Comparison of ENCODE assay signal across 8 cellular contexts in genomic region chr7:43582503-43583423, GRCh38. TPM values are rescaled to one million over a fixed set of nuclear protein-coding genes. Genes with fewer than 3 reads are reported as not detected.
DNase-seq lines count a peak whose midpoint lies in the region; ATAC-seq and TF ChIP-seq lines count a peak whose summit lies in the region.

Gene STK17A (plus strand): TSS chr7:43583108. CDS start chr7:43583244, 136 bp downstream.

- peaks cover 39% of the 10 kb centered on the region for H3K4me1 Mint-ChIP-seq in activated naive CD8-positive, alpha-beta T cell treated with anti-CD3 and anti-CD28 coated beads, Interleukin-2, amount 50 U/mL, for 24 hours

- H3K27ac Mint-ChIP-seq in activated naive CD8-positive, alpha-beta T cell treated with anti-CD3 and anti-CD28 coated beads, Interleukin-2, amount 50 U/mL, for 24 hours, result peak within 1 kb of the TSS; percentile 96

- no peaks in the 10 kb centered on the region for H3K36me3 Mint-ChIP-seq in activated naive CD8-positive, alpha-beta T cell treated with anti-CD3 and anti-CD28 coated beads, Interleukin-2, amount 50 U/mL, for 24 hours (ENCODE audit: low read depth)

- TF ChIP-seq POLR2A in heart left ventricle (IDR thresholded peaks at IDR 0.05) (peak in 1 of 2 donors; percentile 92), upper lobe of left lung (IDR thresholded peaks at IDR 0.05) (peak in 3 of 4 donors; percentile 77 to 95 (median 92))

- H3K27me3 ChIP-seq in heart left ventricle, result peaks cover 0 to 11% (median 0%) of the 10 kb centered on the region in 9 donors
- no peaks in the 10 kb centered on the region for H3K27me3 ChIP-seq in upper lobe of left lung

- no peaks in the 10 kb centered on the region for H3K9me3 Mint-ChIP-seq in activated naive CD8-positive, alpha-beta T cell treated with anti-CD3 and anti-CD28 coated beads, Interleukin-2, amount 50 U/mL, for 24 hours

- peak; percentile 78 for ATAC-seq in HG02642 (IDR thresholded peaks at IDR 0.05; ENCODE audit: poor library complexity, unreplicated experiment)
- ATAC-seq in activated naive CD8-positive, alpha-beta T cell treated with anti-CD3 and anti-CD28 coated beads, Interleukin-2, amount 50 U/mL, for 24 hours, result peak; percentile 84
- ATAC-seq in heart left ventricle, result peak; percentile 92 to 99 (median 94)
- ATAC-seq in upper lobe of left lung (ENCODE audit: low FRiP score in 2 of 2), result peak; percentile 98 to 99

- H3K27me3 Mint-ChIP-seq in activated naive CD8-positive, alpha-beta T cell treated with anti-CD3 and anti-CD28 coated beads, Interleukin-2, amount 50 U/mL, for 24 hours, result peaks cover 15% of the 10 kb centered on the region

- intact Hi-C loops in heart left ventricle (cut with DNase I), result loop anchor here (1.0 to 10.0 kb wide), 20 partner anchors 45 to 372 kb away; partner anchors contain the start of gene COA1 (in 2 of the 10)
- intact Hi-C loops in posterior cingulate gyrus (cut with DNase I), result loop anchor here (1.0 to 5.0 kb wide), 4 partner anchors 70 to 257 kb away; partner anchors contain the start of gene COA1

- H3K27ac ChIP-seq in heart left ventricle, result peak within 1 kb of the TSS; percentile 67 to 99 (median 93)
- peak within 1 kb of the TSS; percentile 95 to 98 (median 96) for H3K27ac ChIP-seq in upper lobe of left lung

- TF ChIP-seq EP300 in upper lobe of left lung (IDR thresholded peaks at IDR 0.05), result no peak

- DNase-seq in NCI-H1105 (lab: John Stamatoyannopoulos, UW), result peak; percentile 87
- DNase-seq in SW 1271 (lab: John Stamatoyannopoulos, UW), result peak; percentile 76 to 90
- DNase-seq in activated naive CD8-positive, alpha-beta T cell treated with anti-CD3 and anti-CD28 coated beads, Interleukin-2, amount 50 U/mL, for 24 hours, result peak; percentile 93
- DNase-seq in heart left ventricle, result peak; percentile 92 to 96 (median 92)
- peak; percentile 81 to 98 (median 86) for DNase-seq in posterior cingulate gyrus
- DNase-seq in upper lobe of left lung, result peak; percentile 98 to 99

- peak within 1 kb of the TSS; percentile 89 for H3K4me3 Mint-ChIP-seq in activated naive CD8-positive, alpha-beta T cell treated with anti-CD3 and anti-CD28 coated beads, Interleukin-2, amount 50 U/mL, for 24 hours

- 1 to 3% (median 1%) methylated on average over 12 to 83 of the region's 83 CpGs for WGBS in heart left ventricle, 4 donors
- WGBS in upper lobe of left lung, 2 donors, result 2% methylated on average over 21 of the region's 83 CpGs

- H3K36me3 ChIP-seq in heart left ventricle, result no peaks in the 10 kb centered on the region
- H3K36me3 ChIP-seq in upper lobe of left lung, result no peaks in the 10 kb centered on the region

- H3K4me1 ChIP-seq in heart left ventricle (peaks cover 0 to 34% (median 16%) of the 10 kb centered on the region in 12 donors), upper lobe of left lung (peaks cover 15 to 34% (median 25%) of the 10 kb centered on the region in 4 donors)

- TF ChIP-seq CTCF in GM12872 (IDR thresholded peaks at IDR 0.05; ENCODE audit: insufficient read depth, low read depth, low read length), result peak; percentile 99
- TF ChIP-seq CTCF in heart left ventricle (IDR thresholded peaks at IDR 0.05), result peak; percentile 90 to 99 (median 94)
- peak; percentile 99 to 100 (median 100) for TF ChIP-seq CTCF in upper lobe of left lung (IDR thresholded peaks at IDR 0.05)

- no peaks in the 10 kb centered on the region for H3K9me3 ChIP-seq in heart left ventricle
- no peaks in the 10 kb centered on the region for H3K9me3 ChIP-seq in upper lobe of left lung

- H3K4me3 ChIP-seq in heart left ventricle (peak within 1 kb of the TSS; percentile 79 to 100 (median 92)), upper lobe of left lung (peak within 1 kb of the TSS; percentile 74 to 96 (median 84))

RNA-seq across cellular contexts. Expression of gene STK17A, which starts in this region (rescaled TPM):
- 10 to 100 TPM; 18.7 to 43.9 (median 26.6) TPM for total RNA-seq in heart left ventricle
- 10 to 100 TPM; 11.9 to 17.8 TPM for polyA plus RNA-seq in heart left ventricle
- total RNA-seq in upper lobe of left lung, result 10 to 100 TPM; 18.2 to 78.0 (median 38.6) TPM

Comparison
In these comparisons a context has a peak if more than half of its experiments do, and no peak if none do; other contexts are left out.
1. Peak in every context shown above with its lines: DNase-seq, ATAC-seq, H3K4me3 ChIP-seq and H3K27ac ChIP-seq.